Comparison of ENCODE assay signal across 27 cellular contexts in genomic region chr18:74549591-74550104, GRCh38. TPM values are rescaled to one million over a fixed set of nuclear protein-coding genes. Genes with fewer than 3 reads are reported as not detected.
"Had no signal": no experiment of that assay in that cellular context is flagged by ENCODE, and none has a peak within 500 bp of the region (broad histone marks: within the 10 kb centered on the region; RNA-seq: fewer than 3 reads in every experiment).

No MANE protein-coding gene starts in this region.

- DNase-seq: effector memory CD8-positive, alpha-beta T cell; heart left ventricle; hippocampal formation; left colon; mucosa of descending colon; natural killer cell; posterior cingulate gyrus; sigmoid colon; stimulated activated CD4-positive, alpha-beta T cell treated with anti-CD3 and anti-CD28 coated beads, Interleukin-2, amount 100 ng/mL, for 24 hours; stimulated activated CD4-positive, alpha-beta T cell treated with anti-CD3 and anti-CD28 coated beads, Interleukin-4, amount 100 ng/mL, for 4 hours; stimulated activated naive B cell treated with anti-CD40 and anti-IgM and Interleukin-4, amounts not matched to agents 10 μg/mL and 1 μg/mL and 100 μg/mL, for 72 hours; stomach; substantia nigra; thyroid gland; uterus had no signal

- H3K9me3 ChIP-seq: thyroid gland had no signal

- H3K27ac Mint-ChIP-seq: dendritic cell treated with granulocyte-macrophage colony-stimulating factor and Interleukin-4, amounts not matched to agents 40 ng/mL and 50 ng/mL, for 4 days; effector memory CD8-positive, alpha-beta T cell; natural killer cell; stimulated activated naive B cell treated with anti-CD40 and anti-IgM and Interleukin-4, amounts not matched to agents 10 μg/mL and 1 μg/mL and 100 μg/mL, for 72 hours; type B pancreatic cell had no signal

- H3K9me3 Mint-ChIP-seq: dendritic cell treated with granulocyte-macrophage colony-stimulating factor and Interleukin-4, amounts not matched to agents 40 ng/mL and 50 ng/mL, for 4 days; effector memory CD8-positive, alpha-beta T cell; natural killer cell had no signal

- ATAC-seq: effector memory CD8-positive, alpha-beta T cell; heart left ventricle; left colon; mucosa of descending colon; natural killer cell; stimulated activated naive B cell treated with anti-CD40 and anti-IgM and Interleukin-4, amounts not matched to agents 10 μg/mL and 1 μg/mL and 100 μg/mL, for 72 hours had no signal

- H3K4me3 ChIP-seq: heart left ventricle, mucosa of descending colon, sigmoid colon, skin epidermis, stomach, thyroid gland, uterus had no signal

- FAIRE-seq: endothelial cell of umbilical vein, frontal cortex had no signal

- H3K4me3 Mint-ChIP-seq: dendritic cell treated with granulocyte-macrophage colony-stimulating factor and Interleukin-4, amounts not matched to agents 40 ng/mL and 50 ng/mL, for 4 days; effector memory CD8-positive, alpha-beta T cell; natural killer cell; neural crest cell; stimulated activated naive B cell treated with anti-CD40 and anti-IgM and Interleukin-4, amounts not matched to agents 10 μg/mL and 1 μg/mL and 100 μg/mL, for 72 hours; type B pancreatic cell had no signal

- H3K27me3 ChIP-seq: heart left ventricle, stomach, thyroid gland, uterus had no signal

- H3K36me3 Mint-ChIP-seq: natural killer cell had no signal

- H3K4me1 Mint-ChIP-seq: natural killer cell had no signal

- H3K4me1 ChIP-seq: sigmoid colon, uterus had no signal

- H3K27ac ChIP-seq: heart left ventricle, sigmoid colon, skin epidermis, stomach, thyroid gland, uterus had no signal

- H3K36me3 ChIP-seq: heart left ventricle, sigmoid colon, stomach, thyroid gland, uterus had no signal

RNA-seq across cellular contexts. Expression of gene CNDP1, which starts 15.3 kb away (rescaled TPM):
- total RNA-seq: endothelial cell of umbilical vein, fibroblast of lung, glomerular endothelial cell, heart left ventricle, kidney epithelial cell, left colon, lung microvascular endothelial cell, osteocyte, pulmonary artery endothelial cell, sigmoid colon had no signal
- polyA plus RNA-seq: endothelial cell of umbilical vein, fibroblast of lung had no signal
